Comparison of ENCODE assay signal across 1 cellular context in genomic region chr9:113519401-113520108, GRCh38.
TF ChIP-seq lines count a peak whose summit lies in the region.

No MANE protein-coding gene starts in this region.

TF ChIP-seq in GM23338, 12 proteins besides CTCF, POLR2A, EP300 and RAD21 (continued from another document):
- no peak for TF ChIP-seq ZNF462 (CRISPR knock-in tag; IDR thresholded peaks at IDR 0.05)
- TF ChIP-seq EZH2phosphoT487 (IDR thresholded peaks at IDR 0.05; ENCODE audit: unreplicated experiment): no peak
- TF ChIP-seq EZH2 (IDR thresholded peaks at IDR 0.05; ENCODE audit: low read depth, unreplicated experiment): no peak
- no peak for TF ChIP-seq CREB1 (CRISPR knock-in tag; IDR thresholded peaks at IDR 0.05; ENCODE audit: low read depth)
- no peak for TF ChIP-seq ZNF331 (CRISPR knock-in tag; IDR thresholded peaks at IDR 0.05; ENCODE audit: low read depth)
